28 cellular contexts compared by ENCODE assay signal in the genomic region with DNA sequence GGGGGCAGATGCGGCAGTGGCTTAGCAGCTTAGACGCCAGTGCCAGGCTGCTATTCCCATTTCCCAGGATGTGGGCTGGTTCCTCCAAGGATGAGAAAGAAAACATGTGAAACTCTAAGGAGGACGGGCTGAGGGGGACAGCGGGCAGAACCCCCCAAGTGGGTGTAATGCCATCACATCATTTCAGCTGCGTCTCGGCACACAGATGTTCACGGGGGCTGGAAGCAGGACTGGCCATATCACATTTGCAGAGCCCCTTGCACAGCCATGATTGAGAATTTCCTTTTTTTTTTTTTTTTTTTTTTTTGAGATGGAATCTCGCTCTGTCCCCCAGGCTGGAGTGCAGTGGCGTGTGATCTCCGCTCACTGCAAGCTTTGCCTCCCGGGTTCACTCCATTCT.
"Had no signal": no experiment of that assay in that cellular context is flagged by ENCODE, and none has a peak within 500 bp of the region (broad histone marks: within the 10 kb centered on the region; RNA-seq: fewer than 3 reads in every experiment).

No MANE protein-coding gene starts in this region.

- FAIRE-seq: colon, endometrium, endothelial cell of umbilical vein, frontal cortex had no signal

- DNase-seq: colonic mucosa; cortex of kidney; dermis blood vessel endothelial cell; dorsolateral prefrontal cortex; effector CD4-positive, alpha-beta T cell; effector CD8-positive, alpha-beta T cell; effector memory CD4-positive, alpha-beta T cell; effector memory CD8-positive, alpha-beta T cell; endodermal cell; erythroblast; esophagus squamous epithelium; foreskin fibroblast; foreskin keratinocyte; foreskin melanocyte; gastrocnemius medialis; glutamatergic neuron; head of caudate nucleus; heart left ventricle; heart right ventricle had no signal

- H3K27ac ChIP-seq: colonic mucosa, coronary artery, dorsolateral prefrontal cortex, epithelial cell of prostate, esophagus muscularis mucosa, esophagus squamous epithelium, foreskin keratinocyte, gastrocnemius medialis, gastroesophageal sphincter, heart left ventricle, heart right ventricle had no signal

- H3K9me3 ChIP-seq: colonic mucosa, esophagus muscularis mucosa, esophagus squamous epithelium, gastrocnemius medialis, heart right ventricle had no signal

- ATAC-seq: effector memory CD8-positive, alpha-beta T cell; esophagus mucosa; foreskin keratinocyte; gastrocnemius medialis; gastroesophageal sphincter; heart left ventricle; heart right ventricle had no signal

- H3K4me3 ChIP-seq: colonic mucosa, coronary artery, dorsolateral prefrontal cortex, esophagus muscularis mucosa, esophagus squamous epithelium, gastrocnemius medialis, gastroesophageal sphincter, heart left ventricle, heart right ventricle had no signal

- H3K36me3 ChIP-seq: colonic mucosa, esophagus muscularis mucosa, esophagus squamous epithelium, gastrocnemius medialis, gastroesophageal sphincter, heart left ventricle, heart right ventricle had no signal

- H3K27me3 ChIP-seq: colonic mucosa, dorsolateral prefrontal cortex, esophagus squamous epithelium, foreskin keratinocyte, gastrocnemius medialis, heart left ventricle had no signal

- H3K4me1 ChIP-seq: colonic mucosa, esophagus muscularis mucosa, foreskin keratinocyte, gastrocnemius medialis, gastroesophageal sphincter had no signal
